Comparison of ENCODE assay signal across 22 cellular contexts in the genomic region with DNA sequence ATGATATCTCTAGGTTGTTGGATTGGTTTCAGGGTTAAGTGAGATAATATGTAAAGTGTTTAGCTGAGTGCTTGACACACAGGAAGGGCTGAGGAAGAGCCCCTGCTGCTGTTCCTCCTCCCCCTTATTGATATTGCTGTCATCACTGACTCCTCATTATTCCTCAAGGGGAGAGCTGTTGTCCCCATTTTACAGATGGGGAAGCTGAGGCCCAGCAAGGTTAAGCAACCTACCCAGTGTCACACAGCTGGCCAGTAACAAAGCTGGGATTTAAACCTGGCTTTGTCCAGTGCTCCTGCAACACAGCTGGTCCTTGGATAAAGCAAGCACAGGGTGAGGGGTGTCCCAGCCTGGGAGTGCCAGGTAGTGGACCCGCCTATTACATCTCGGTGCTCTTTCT. TPM values are rescaled to one million over a fixed set of nuclear protein-coding genes. Genes with fewer than 3 reads are reported as not detected.
DNase-seq lines count a peak whose midpoint lies in the region; ATAC-seq, FAIRE-seq and TF ChIP-seq lines count a peak whose summit lies in the region.
"Had no signal": no experiment of that assay in that cellular context is flagged by ENCODE, and none has a peak within 500 bp of the region (broad histone marks: within the 10 kb centered on the region; RNA-seq: fewer than 3 reads in every experiment).

No MANE protein-coding gene starts in this region.

- no peak overlapping the region for H2BK12ac ChIP-seq in H1 (ENCODE audit: low read depth, low read length)

- ATAC-seq in left lung, result no peak
- ATAC-seq: CD8-positive, alpha-beta T cell had no signal

- peaks cover 9% of the 10 kb centered on the region for H3K79me1 ChIP-seq in H1 (ENCODE audit: low read depth, low read length)

- H3K79me2 ChIP-seq in H1 (ENCODE audit: control insufficient read depth in 1 of 2, insufficient read depth in 2 of 2, low read length in 2 of 2), result peaks cover 0 to 27% of the 10 kb centered on the region in 2 experiments; a peak in 1 of 4 replicates

- no peak overlapping the region for H3K4ac ChIP-seq in H1 (replicated peaks; ENCODE audit: insufficient read length, low read depth, low read length)

- H3K9me3 Mint-ChIP-seq in brain (no peaks in the 10 kb centered on the region), immature natural killer cell (no peaks in the 10 kb centered on the region)
- H3K9me3 Mint-ChIP-seq: CD8-positive, alpha-beta T cell had no signal

- H4K5ac ChIP-seq in H1 (ENCODE audit: insufficient read length, low read depth, low read length), result no peak overlapping the region

- intact Hi-C loops in left lung (cut with DNase I), result no loop called here

- DNase-seq in SJCRH30 (no peak), H1 (ENCODE audit: low read depth in 1 of 2, low spot score in 2 of 2) (no peak), left lung (no peak), right atrium auricular region (ENCODE audit: low spot score) (no peak), immature natural killer cell (no peak)
- DNase-seq: Caco-2; CD8-positive, alpha-beta T cell; Kasumi-1; NCI-H1105 treated with DMSO at 0.1 percent for 48 hours; NCI-H146; NCI-H1930; NCI-H2107; NCI-H748 treated with DMSO at 0.1 percent for 48 hours; SIG-M5; SK-N-SH had no signal

- H2BK120ac ChIP-seq in H1 (replicated peaks; ENCODE audit: low read depth, low read length), result no peak overlapping the region

- CTCF ChIA-PET in H1 (lab: Charles Lee; ENCODE audit: partially characterized antibody), result interaction anchor here (0.9 to 3.3 kb wide), 2 partner anchors 8 to 12 kb away, joined by 4 to 15 read pairs; no protein-coding TSS in a partner anchor

- H3K4me3 ChIP-seq in SJCRH30 (no peak overlapping the region), H1 (ENCODE audit: extremely low read depth in 1 of 4, insufficient read depth in 2 of 4, low read depth in 3 of 4, low read length in 4 of 4) (no peak overlapping the region), left lung (no peak overlapping the region), right atrium auricular region (no peak overlapping the region)

- H3K4me1 Mint-ChIP-seq in brain, result peaks cover 79% of the 10 kb centered on the region
- no peaks in the 10 kb centered on the region for H3K4me1 Mint-ChIP-seq in immature natural killer cell

- peak overlapping the region; percentile 100 for H3K27ac ChIP-seq in SJCRH30
- no peak overlapping the region for H3K27ac ChIP-seq in H1 (ENCODE audit: low read depth, low read length)
- H3K27ac ChIP-seq in temporal lobe (ENCODE audit: low read depth, low read length), result peak overlapping the region; percentile 84
- no peak overlapping the region for H3K27ac ChIP-seq in left lung
- no peak overlapping the region for H3K27ac ChIP-seq in right atrium auricular region
- H3K27ac ChIP-seq: C4-2B had no signal

- H3K23ac ChIP-seq in H1 (ENCODE audit: insufficient read length), result no peak overlapping the region

- no peak overlapping the region for H4K91ac ChIP-seq in H1 (replicated peaks; ENCODE audit: insufficient read length, low read length)

- H3K27me3 ChIP-seq in SJCRH30 (no peaks in the 10 kb centered on the region), H1 (replicated peaks in 1 of 4; ENCODE audit: control insufficient read depth in 3 of 4, extremely low read depth in 1 of 4, insufficient read depth in 3 of 4, low read length in 3 of 4) (no peaks in the 10 kb centered on the region), left lung (peaks cover 0 to 7% of the 10 kb centered on the region in 2 donors), right atrium auricular region (no peaks in the 10 kb centered on the region)

- H2AK5ac ChIP-seq in H1 (ENCODE audit: low read depth, low read length), result no peak overlapping the region

- H3K27me3 Mint-ChIP-seq in brain (no peaks in the 10 kb centered on the region), immature natural killer cell (ENCODE audit: low read depth in 3 of 3) (peaks cover 0 to 10% (median 3%) of the 10 kb centered on the region in 3 donors)

- peaks cover 0 to 10% of the 10 kb centered on the region in 2 experiments for H4K20me1 ChIP-seq in H1 (replicated peaks in 1 of 2; ENCODE audit: control insufficient read depth in 1 of 2, insufficient read depth in 2 of 2, low read length in 2 of 2)

- H3K56ac ChIP-seq in H1 (replicated peaks; ENCODE audit: insufficient read length, low read depth, low read length), result no peak overlapping the region

- no peak overlapping the region for H2BK5ac ChIP-seq in H1 (ENCODE audit: low read depth, low read length)

- H2AFZ ChIP-seq in H1 (ENCODE audit: low read length), result no peak overlapping the region

- H3K4me1 ChIP-seq in SJCRH30 (peaks cover 73% of the 10 kb centered on the region), H1 (replicated peaks in 1 of 4; ENCODE audit: control insufficient read depth in 3 of 4, insufficient read depth in 4 of 4, low read length in 3 of 4) (peaks cover 2 to 12% (median 7%) of the 10 kb centered on the region in 4 experiments; a peak in 5 of 7 replicates), left lung (no peaks in the 10 kb centered on the region), right atrium auricular region (no peaks in the 10 kb centered on the region)
- H3K4me1 ChIP-seq: Caco-2 had no signal

- POLR2A ChIA-PET in H1 (lab: Charles Lee; ENCODE audit: partially characterized antibody), result no interaction called here

- H3K4me2 ChIP-seq in H1 (ENCODE audit: insufficient read depth in 1 of 2, low read depth in 2 of 2, low read length in 2 of 2), result no peak overlapping the region
- H3K4me2 ChIP-seq: SK-N-SH had no signal

- H3K14ac ChIP-seq in H1 (ENCODE audit: insufficient read length), result no peak overlapping the region

- H3K27ac Mint-ChIP-seq in brain (peak overlapping the region in 4 of 5 experiments; percentile 21 to 92 (median 86)), immature natural killer cell (no peak overlapping the region)
- H3K27ac Mint-ChIP-seq: CD8-positive, alpha-beta T cell had no signal

- TF ChIP-seq CTCF in brain (conservative IDR thresholded peaks at IDR 0.05) (no peak), H1 (IDR thresholded peaks at IDR 0.05; ENCODE audit: control extremely low read depth in 1 of 3, insufficient read depth in 1 of 3, low read depth in 1 of 3, low read length in 3 of 3) (no peak), left lung (IDR thresholded peaks at IDR 0.05) (no peak), right atrium auricular region (IDR thresholded peaks at IDR 0.05) (no peak)

- TF ChIP-seq RAD21 in H1 (IDR thresholded peaks at IDR 0.05 in 1 of 2, conservative IDR thresholded peaks at IDR 0.05 in 1 of 2; ENCODE audit: low read depth in 2 of 2, low read length in 2 of 2), result no peak

- 67% methylated on average over 2 of the region's 2 CpGs; no CpG with 5 or more reads in 1 of the 2 experiments for WGBS in H1 (ENCODE audit: extremely low coverage in 1 of 2, insufficient coverage in 1 of 2, insufficient read length in 1 of 2, insufficient replicate concordance in 2 of 2, low coverage in 1 of 2, low lambda C conversion rate in 2 of 2, missing lambda C conversion rate in 1 of 2), 2 experiments

- H3K4me3 Mint-ChIP-seq in brain, result peak overlapping the region in 2 of 5 experiments; percentile 20 to 35
- H3K4me3 Mint-ChIP-seq in immature natural killer cell, result no peak overlapping the region
- H3K4me3 Mint-ChIP-seq: CD8-positive, alpha-beta T cell had no signal

- H2BK20ac ChIP-seq in H1 (ENCODE audit: low read length), result no peak overlapping the region

- TF ChIP-seq EP300 in H1 (IDR thresholded peaks at IDR 0.05; ENCODE audit: borderline replicate concordance in 1 of 2, low read depth in 2 of 2, low read length in 2 of 2), result no peak

- no peaks in the 10 kb centered on the region for H3K36me3 Mint-ChIP-seq in brain
- H3K36me3 Mint-ChIP-seq in immature natural killer cell, result no peaks in the 10 kb centered on the region
- H3K36me3 Mint-ChIP-seq: CD8-positive, alpha-beta T cell had no signal

- H3K23me2 ChIP-seq in H1 (ENCODE audit: low read depth, low read length), result no peaks in the 10 kb centered on the region

- no peak overlapping the region for H3K9ac ChIP-seq in H1 (replicated peaks in 1 of 4; ENCODE audit: extremely low read depth in 1 of 4, low read depth in 3 of 4, low read length in 3 of 4)
- H3K9ac ChIP-seq: SK-N-SH had no signal

- no peak for FAIRE-seq in H1 (lab: Jason Lieb, UNC)
- FAIRE-seq: G401.6, RCC 7860 had no signal

- H2BK15ac ChIP-seq in H1 (ENCODE audit: low read length), result no peak overlapping the region

- H3K36me3 ChIP-seq in SJCRH30 (peaks cover 17% of the 10 kb centered on the region), H1 (ENCODE audit: control insufficient read depth in 2 of 4, insufficient read depth in 4 of 4, low read length in 3 of 4) (peaks cover 0 to 9% (median 2%) of the 10 kb centered on the region in 4 experiments; a peak in 1 of 8 replicates), left lung (no peaks in the 10 kb centered on the region), right atrium auricular region (no peaks in the 10 kb centered on the region)

- H3K18ac ChIP-seq in H1 (ENCODE audit: extremely low read depth, low read length), result no peak overlapping the region

- H4K8ac ChIP-seq in H1 (ENCODE audit: extremely low read depth, insufficient read depth, low read length), result no peak overlapping the region

- TF ChIP-seq POLR2A in H1 (IDR thresholded peaks at IDR 0.05; ENCODE audit: control extremely low read depth in 1 of 2, low read depth in 2 of 2, low read length in 2 of 2), result no peak

- no peaks in the 10 kb centered on the region for H3K9me3 ChIP-seq in SJCRH30 (replicated peaks)
- no peaks in the 10 kb centered on the region for H3K9me3 ChIP-seq in H1 (ENCODE audit: insufficient read depth in 2 of 2, low read depth in 1 of 2, low read length in 1 of 2)
- no peaks in the 10 kb centered on the region for H3K9me3 ChIP-seq in left lung
- H3K9me3 ChIP-seq in right atrium auricular region, result no peaks in the 10 kb centered on the region
- H3K9me3 ChIP-seq: Caco-2, SK-N-SH had no signal

TF ChIP-seq in H1, 55 proteins besides CTCF, POLR2A, EP300 and RAD21:
- TF ChIP-seq KDM1A (IDR thresholded peaks at IDR 0.05; ENCODE audit: borderline replicate concordance, low read length) (0 out of 2 replicates have a peak, but pooled peaks have one; percentile 14), SP1 (IDR thresholded peaks at IDR 0.05; ENCODE audit: low read depth, low read length) (no peak)

RNA-seq across cellular contexts. Expression of a gene that starts 9.8 kb away (rescaled TPM):
- 99.1 and 101 TPM in 2 replicates for total RNA-seq in SJCRH30 (2014; rRNA removed; shearing (Covaris generic))
- polyA plus RNA-seq in brain (ENCODE audit: insufficient read depth, low read depth, low replicate concordance), result 50.7 TPM
- total RNA-seq in H1 (2021; fragmentation: NEBNext Ultra II Directional; extraction: Animal tissue kit (Norgen Biotek cat#: 25700)), result 39.0 and 47.4 TPM in 2 replicates
- 21.9 and 26.6 TPM in 2 replicates for polyA plus RNA-seq in H1 (2011; rRNA removed)
- polyA plus RNA-seq in H1 (2011; cell fraction: cytosol; rRNA removed), result 20.6 TPM
- polyA plus RNA-seq in H1 (2011; cell fraction: nucleus; rRNA removed), result 31.5 TPM
- polyA plus RNA-seq in H1 (2012, experiment 1 of 2), result 18.6 to 27.6 TPM (median 23.2 TPM) in 4 replicates
- 18.5 TPM for polyA plus RNA-seq in H1 (2012, experiment 2 of 2)
- polyA plus RNA-seq in H1 (2013, experiment 1 of 2), result 17.1 TPM
- polyA plus RNA-seq in H1 (2013, experiment 2 of 2), result 18.2 TPM
- polyA minus RNA-seq in H1 (2011; rRNA and poly(A)+ RNA removed), result 31.8 and 32.3 TPM in 2 replicates
- 32.1 TPM for polyA minus RNA-seq in H1 (2011; cell fraction: cytosol; rRNA and poly(A)+ RNA removed)
- 18.6 TPM for polyA minus RNA-seq in H1 (2011; cell fraction: nucleus; rRNA and poly(A)+ RNA removed)
- 24.6 TPM for total RNA-seq in temporal lobe
- 1 to 10 TPM; 2.9 to 3.9 TPM for total RNA-seq in left lung
- 1 to 10 TPM; 1.8 to 5.5 TPM for total RNA-seq in right atrium auricular region
- under 1 TPM in 1 of 3 donors, not detected in 2; 0.11 TPM for polyA plus RNA-seq in immature natural killer cell
- total RNA-seq: Caco-2; CD8-positive, alpha-beta T cell; HT-29; M059J had no signal

Comparison
In these comparisons a context has a peak if more than half of its experiments do, and no peak if none do; other contexts are left out.
1. H3K27ac ChIP-seq: peak in SJCRH30 (single experiment) and temporal lobe (single experiment); none in H1 (single experiment), left lung (0 of 2) and right atrium auricular region (0 of 2).
2. H3K27ac Mint-ChIP-seq: peak in brain (4 of 5); none in immature natural killer cell (0 of 6).